1 cellular context compared by ENCODE assay signal in genomic region chr11:121583825-121584224, GRCh38.
TF ChIP-seq lines count a peak whose summit lies in the region.

No MANE protein-coding gene starts in this region.

TF ChIP-seq in IMR-90, 13 proteins besides CTCF, POLR2A, EP300 and RAD21:
- TF ChIP-seq, protein P1, sequence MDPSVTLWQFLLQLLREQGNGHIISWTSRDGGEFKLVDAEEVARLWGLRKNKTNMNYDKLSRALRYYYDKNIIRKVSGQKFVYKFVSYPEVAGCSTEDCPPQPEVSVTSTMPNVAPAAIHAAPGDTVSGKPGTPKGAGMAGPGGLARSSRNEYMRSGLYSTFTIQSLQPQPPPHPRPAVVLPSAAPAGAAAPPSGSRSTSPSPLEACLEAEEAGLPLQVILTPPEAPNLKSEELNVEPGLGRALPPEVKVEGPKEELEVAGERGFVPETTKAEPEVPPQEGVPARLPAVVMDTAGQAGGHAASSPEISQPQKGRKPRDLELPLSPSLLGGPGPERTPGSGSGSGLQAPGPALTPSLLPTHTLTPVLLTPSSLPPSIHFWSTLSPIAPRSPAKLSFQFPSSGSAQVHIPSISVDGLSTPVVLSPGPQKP (IDR thresholded peaks at IDR 0.05; ENCODE audit: borderline replicate concordance, low read depth, low read length), result no peak
- peak; percentile 54 for TF ChIP-seq MAFK (IDR thresholded peaks at IDR 0.05; ENCODE audit: low read depth, low read length)
- no peak for TF ChIP-seq CEBPB (IDR thresholded peaks at IDR 0.05; ENCODE audit: low read depth, low read length)
